In the genomic region with DNA sequence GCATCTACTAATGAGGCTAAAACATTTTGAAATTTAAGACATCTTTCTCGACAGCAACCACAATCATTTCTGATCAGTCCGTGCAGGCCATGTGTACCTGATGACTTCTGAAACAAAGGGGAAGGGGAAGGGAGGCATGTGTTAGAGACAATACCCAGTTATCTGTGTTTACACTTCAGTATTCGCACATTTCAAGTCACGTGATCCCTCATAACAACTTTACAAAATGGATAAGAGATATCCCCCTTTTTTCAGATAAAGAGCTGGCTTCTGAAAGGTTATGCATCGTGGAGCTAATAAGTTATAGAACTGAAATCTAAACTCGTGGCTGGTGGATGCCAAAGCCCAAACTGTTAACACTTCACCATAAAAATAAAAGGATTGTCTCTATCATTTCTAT, we compare ENCODE assay signal across 2 cellular contexts.
TF ChIP-seq lines count a peak whose summit lies in the region.

No MANE protein-coding gene starts in this region.

TF ChIP-seq in HepG2, 621 proteins besides CTCF, POLR2A, EP300 and RAD21:
- TF ChIP-seq RAD51 (IDR thresholded peaks at IDR 0.05; ENCODE audit: borderline replicate concordance): peak; percentile 73
- TF ChIP-seq ZBTB42 (CRISPR knock-in tag; IDR thresholded peaks at IDR 0.05): no peak
- TF ChIP-seq USF2 (IDR thresholded peaks at IDR 0.05; ENCODE audit: low read depth, low read length): peak; percentile 39; the same call in 1 of the 2 replicates
- no peak for TF ChIP-seq USF2 (CRISPR knock-in tag; IDR thresholded peaks at IDR 0.05; ENCODE audit: borderline replicate concordance)

TF ChIP-seq in K562, 482 proteins besides CTCF, POLR2A, EP300 and RAD21:
- TF ChIP-seq, protein P1, sequence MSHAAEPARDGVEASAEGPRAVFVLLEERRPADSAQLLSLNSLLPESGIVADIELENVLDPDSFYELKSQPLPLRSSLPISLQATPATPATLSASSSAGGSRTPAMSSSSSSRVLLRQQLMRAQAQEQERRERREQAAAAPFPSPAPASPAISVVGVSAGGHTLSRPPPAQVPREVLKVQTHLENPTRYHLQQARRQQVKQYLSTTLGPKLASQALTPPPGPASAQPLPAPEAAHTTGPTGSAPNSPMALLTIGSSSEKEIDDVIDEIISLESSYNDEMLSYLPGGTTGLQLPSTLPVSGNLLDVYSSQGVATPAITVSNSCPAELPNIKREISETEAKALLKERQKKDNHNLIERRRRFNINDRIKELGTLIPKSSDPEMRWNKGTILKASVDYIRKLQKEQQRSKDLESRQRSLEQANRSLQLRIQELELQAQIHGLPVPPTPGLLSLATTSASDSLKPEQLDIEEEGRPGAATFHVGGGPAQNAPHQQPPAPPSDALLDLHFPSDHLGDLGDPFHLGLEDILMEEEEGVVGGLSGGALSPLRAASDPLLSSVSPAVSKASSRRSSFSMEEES (CRISPR knock-in tag; IDR thresholded peaks at IDR 0.05): peak; percentile 94
- TF ChIP-seq RAD51 (IDR thresholded peaks at IDR 0.05; ENCODE audit: borderline replicate concordance, low read depth): 0 out of 2 replicates have a peak, but pooled peaks have one; percentile 21
- no peak for TF ChIP-seq RBM14 (IDR thresholded peaks at IDR 0.05; ENCODE audit: borderline replicate concordance, insufficient read depth, low read depth, low read length)
